Comparison of ENCODE assay signal across 11 cellular contexts in the genomic region with DNA sequence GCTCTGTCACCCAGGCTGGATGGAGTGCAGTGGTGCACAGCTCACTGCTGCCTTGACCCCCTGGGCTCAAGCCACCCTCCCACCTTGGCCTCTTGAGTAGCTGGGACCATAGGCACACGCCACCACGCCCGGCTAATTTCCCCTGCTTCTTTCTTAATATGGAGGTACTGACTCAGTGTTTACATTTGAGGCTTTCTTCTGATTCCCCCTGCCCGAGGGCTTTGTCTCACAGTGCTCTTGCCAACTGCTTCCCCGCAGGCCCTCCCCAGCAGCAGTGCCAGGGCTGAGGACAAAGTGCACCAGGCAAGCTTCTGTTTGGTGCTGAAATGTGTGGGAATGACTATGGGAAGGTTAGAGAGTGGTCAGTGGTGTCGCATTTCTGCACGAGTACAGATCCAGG. TPM values are rescaled to one million over a fixed set of nuclear protein-coding genes. Genes with fewer than 3 reads are reported as not detected.
DNase-seq lines count a peak whose midpoint lies in the region; ATAC-seq and TF ChIP-seq lines count a peak whose summit lies in the region.
"Had no signal": no experiment of that assay in that cellular context is flagged by ENCODE, and none has a peak within 500 bp of the region (broad histone marks: within the 10 kb centered on the region; RNA-seq: fewer than 3 reads in every experiment).

No MANE protein-coding gene starts in this region.

- TF ChIP-seq POLR2A in GM18505 (IDR thresholded peaks at IDR 0.05; ENCODE audit: borderline replicate concordance, extremely low read depth, insufficient read depth, insufficient read length) (no peak), sigmoid colon (IDR thresholded peaks at IDR 0.05) (no peak)

- no peak for TF ChIP-seq CTCF in sigmoid colon (IDR thresholded peaks at IDR 0.05)

- no peaks in the 10 kb centered on the region for H3K9me3 ChIP-seq in sigmoid colon
- H3K9me3 ChIP-seq: tibial artery had no signal

- no peak overlapping the region for H3K27ac ChIP-seq in sigmoid colon
- H3K27ac ChIP-seq: tibial artery had no signal

- ATAC-seq in GM18505 (IDR thresholded peaks at IDR 0.05; ENCODE audit: unreplicated experiment): no peak
- no peak for ATAC-seq in GM21786 (IDR thresholded peaks at IDR 0.05; ENCODE audit: unreplicated experiment)
- ATAC-seq: left cardiac atrium had no signal

- H3K27me3 ChIP-seq in sigmoid colon: no peaks in the 10 kb centered on the region
- H3K27me3 ChIP-seq: tibial artery had no signal

- H3K4me1 ChIP-seq in sigmoid colon: no peaks in the 10 kb centered on the region
- H3K4me1 ChIP-seq: tibial artery had no signal

- intact Hi-C loops in sigmoid colon (cut with DNase I): no loop called here

- peak; percentile 35 for DNase-seq in A172 (ENCODE audit: low spot score)
- peak; percentile 49 for DNase-seq in HPDE6-E6E7 (ENCODE audit: extremely low spot score)
- peak; percentile 91 for DNase-seq in astrocyte of the hippocampus (ENCODE audit: low read depth, low spot score)
- DNase-seq in glomerular visceral epithelial cell (ENCODE audit: extremely low spot score): peak; percentile 14
- no peak for DNase-seq in RKO (ENCODE audit: low spot score)
- no peak for DNase-seq in sigmoid colon
- DNase-seq: activated CD4-positive, alpha-beta T cell treated with anti-CD3 and anti-CD28 coated beads, Interleukin-2, amount 10 ng/mL, durations not matched to agents 7 days and 5 days; left cardiac atrium; tibial artery had no signal

- 58 to 80% methylated on average over 7 of the region's 7 CpGs for WGBS in sigmoid colon, 2 donors

- no peak for TF ChIP-seq EP300 in sigmoid colon (IDR thresholded peaks at IDR 0.05)

- H3K4me3 ChIP-seq in sigmoid colon: no peak overlapping the region
- H3K4me3 ChIP-seq: tibial artery had no signal

- H3K36me3 ChIP-seq in sigmoid colon: no peaks in the 10 kb centered on the region

RNA-seq across cellular contexts. Expression of gene NR2E1, which starts 34.8 kb away (rescaled TPM):
- total RNA-seq in A172 (2014; rRNA removed; shearing (Covaris generic)): 0.05 TPM in 1 of 2 replicates, not detected in the other
- total RNA-seq in sigmoid colon: not detected
- polyA plus RNA-seq in sigmoid colon: not detected
- total RNA-seq: activated CD4-positive, alpha-beta T cell treated with anti-CD3 and anti-CD28 coated beads, Interleukin-2, amount 10 ng/mL, durations not matched to agents 7 days and 5 days; left cardiac atrium had no signal

Comparison
In these comparisons a context has a peak if more than half of its experiments do, and no peak if none do; other contexts are left out.
1. DNase-seq: peak in A172 (single experiment), HPDE6-E6E7 (single experiment), astrocyte of the hippocampus (single experiment) and glomerular visceral epithelial cell (single experiment); none in RKO (single experiment) and sigmoid colon (single experiment).